In the genomic region with DNA sequence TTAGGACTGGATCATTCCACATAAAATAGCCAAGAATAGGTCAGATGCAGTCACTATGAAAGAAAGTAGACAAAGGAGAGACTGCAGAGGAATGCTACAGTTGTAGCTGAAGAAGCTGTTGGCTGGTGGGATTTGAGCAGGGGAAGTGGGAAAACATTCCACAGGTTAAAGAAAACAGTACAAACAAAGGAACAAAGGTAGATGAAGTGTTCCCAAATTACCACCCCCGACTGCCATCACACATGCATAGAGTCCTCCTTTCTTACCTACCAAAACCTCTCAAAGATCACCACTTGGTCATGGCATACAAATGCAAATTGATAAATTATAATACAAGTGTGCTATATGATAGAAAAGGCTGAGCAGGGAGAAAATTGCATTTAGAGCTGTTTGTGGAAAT, we compare ENCODE assay signal across 2 cellular contexts.
A peak's percentile ranks its signal among the peaks of the same experiment; 100 is the strongest.
TF ChIP-seq lines count a peak whose summit lies in the region.

No MANE protein-coding gene starts in this region.

TF ChIP-seq in SK-N-SH, 30 proteins besides CTCF, POLR2A, EP300 and RAD21 (continued from another document):
- TF ChIP-seq, protein P1, sequence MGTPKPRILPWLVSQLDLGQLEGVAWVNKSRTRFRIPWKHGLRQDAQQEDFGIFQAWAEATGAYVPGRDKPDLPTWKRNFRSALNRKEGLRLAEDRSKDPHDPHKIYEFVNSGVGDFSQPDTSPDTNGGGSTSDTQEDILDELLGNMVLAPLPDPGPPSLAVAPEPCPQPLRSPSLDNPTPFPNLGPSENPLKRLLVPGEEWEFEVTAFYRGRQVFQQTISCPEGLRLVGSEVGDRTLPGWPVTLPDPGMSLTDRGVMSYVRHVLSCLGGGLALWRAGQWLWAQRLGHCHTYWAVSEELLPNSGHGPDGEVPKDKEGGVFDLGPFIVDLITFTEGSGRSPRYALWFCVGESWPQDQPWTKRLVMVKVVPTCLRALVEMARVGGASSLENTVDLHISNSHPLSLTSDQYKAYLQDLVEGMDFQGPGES (IDR thresholded peaks at IDR 0.05; ENCODE audit: low read depth, low read length), result no peak
- TF ChIP-seq POLR2AphosphoS5 (IDR thresholded peaks at IDR 0.05; ENCODE audit: low read depth, low read length), result 0 out of 2 replicates have a peak, but pooled peaks have one; percentile 7
- TF ChIP-seq CHD2 (IDR thresholded peaks at IDR 0.05; ENCODE audit: low read length, partially characterized antibody), result no peak

TF ChIP-seq in SK-N-SH treated with all-trans-retinoic acid at 6 μM for 48 hours, 23 proteins besides CTCF, POLR2A, EP300 and RAD21 (continued from another document):
- TF ChIP-seq, protein P2, sequence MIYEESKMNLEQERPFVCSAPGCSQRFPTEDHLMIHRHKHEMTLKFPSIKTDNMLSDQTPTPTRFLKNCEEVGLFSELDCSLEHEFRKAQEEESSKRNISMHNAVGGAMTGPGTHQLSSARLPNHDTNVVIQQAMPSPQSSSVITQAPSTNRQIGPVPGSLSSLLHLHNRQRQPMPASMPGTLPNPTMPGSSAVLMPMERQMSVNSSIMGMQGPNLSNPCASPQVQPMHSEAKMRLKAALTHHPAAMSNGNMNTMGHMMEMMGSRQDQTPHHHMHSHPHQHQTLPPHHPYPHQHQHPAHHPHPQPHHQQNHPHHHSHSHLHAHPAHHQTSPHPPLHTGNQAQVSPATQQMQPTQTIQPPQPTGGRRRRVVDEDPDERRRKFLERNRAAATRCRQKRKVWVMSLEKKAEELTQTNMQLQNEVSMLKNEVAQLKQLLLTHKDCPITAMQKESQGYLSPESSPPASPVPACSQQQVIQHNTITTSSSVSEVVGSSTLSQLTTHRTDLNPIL (CRISPR knock-in tag; IDR thresholded peaks at IDR 0.05; ENCODE audit: low read depth), result no peak
- TF ChIP-seq, protein P3, sequence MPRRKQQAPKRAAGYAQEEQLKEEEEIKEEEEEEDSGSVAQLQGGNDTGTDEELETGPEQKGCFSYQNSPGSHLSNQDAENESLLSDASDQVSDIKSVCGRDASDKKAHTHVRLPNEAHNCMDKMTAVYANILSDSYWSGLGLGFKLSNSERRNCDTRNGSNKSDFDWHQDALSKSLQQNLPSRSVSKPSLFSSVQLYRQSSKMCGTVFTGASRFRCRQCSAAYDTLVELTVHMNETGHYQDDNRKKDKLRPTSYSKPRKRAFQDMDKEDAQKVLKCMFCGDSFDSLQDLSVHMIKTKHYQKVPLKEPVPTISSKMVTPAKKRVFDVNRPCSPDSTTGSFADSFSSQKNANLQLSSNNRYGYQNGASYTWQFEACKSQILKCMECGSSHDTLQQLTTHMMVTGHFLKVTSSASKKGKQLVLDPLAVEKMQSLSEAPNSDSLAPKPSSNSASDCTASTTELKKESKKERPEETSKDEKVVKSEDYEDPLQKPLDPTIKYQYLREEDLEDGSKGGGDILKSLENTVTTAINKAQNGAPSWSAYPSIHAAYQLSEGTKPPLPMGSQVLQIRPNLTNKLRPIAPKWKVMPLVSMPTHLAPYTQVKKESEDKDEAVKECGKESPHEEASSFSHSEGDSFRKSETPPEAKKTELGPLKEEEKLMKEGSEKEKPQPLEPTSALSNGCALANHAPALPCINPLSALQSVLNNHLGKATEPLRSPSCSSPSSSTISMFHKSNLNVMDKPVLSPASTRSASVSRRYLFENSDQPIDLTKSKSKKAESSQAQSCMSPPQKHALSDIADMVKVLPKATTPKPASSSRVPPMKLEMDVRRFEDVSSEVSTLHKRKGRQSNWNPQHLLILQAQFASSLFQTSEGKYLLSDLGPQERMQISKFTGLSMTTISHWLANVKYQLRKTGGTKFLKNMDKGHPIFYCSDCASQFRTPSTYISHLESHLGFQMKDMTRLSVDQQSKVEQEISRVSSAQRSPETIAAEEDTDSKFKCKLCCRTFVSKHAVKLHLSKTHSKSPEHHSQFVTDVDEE (CRISPR knock-in tag; IDR thresholded peaks at IDR 0.05), result no peak
- TF ChIP-seq PPARA (CRISPR knock-in tag; IDR thresholded peaks at IDR 0.05; ENCODE audit: borderline replicate concordance), result no peak
- no peak for TF ChIP-seq TOX (CRISPR knock-in tag; IDR thresholded peaks at IDR 0.05; ENCODE audit: borderline replicate concordance)
- no peak for TF ChIP-seq ESRRG (CRISPR knock-in tag; IDR thresholded peaks at IDR 0.05)
- TF ChIP-seq RARB (CRISPR knock-in tag; IDR thresholded peaks at IDR 0.05), result no peak
- TF ChIP-seq, protein P4, sequence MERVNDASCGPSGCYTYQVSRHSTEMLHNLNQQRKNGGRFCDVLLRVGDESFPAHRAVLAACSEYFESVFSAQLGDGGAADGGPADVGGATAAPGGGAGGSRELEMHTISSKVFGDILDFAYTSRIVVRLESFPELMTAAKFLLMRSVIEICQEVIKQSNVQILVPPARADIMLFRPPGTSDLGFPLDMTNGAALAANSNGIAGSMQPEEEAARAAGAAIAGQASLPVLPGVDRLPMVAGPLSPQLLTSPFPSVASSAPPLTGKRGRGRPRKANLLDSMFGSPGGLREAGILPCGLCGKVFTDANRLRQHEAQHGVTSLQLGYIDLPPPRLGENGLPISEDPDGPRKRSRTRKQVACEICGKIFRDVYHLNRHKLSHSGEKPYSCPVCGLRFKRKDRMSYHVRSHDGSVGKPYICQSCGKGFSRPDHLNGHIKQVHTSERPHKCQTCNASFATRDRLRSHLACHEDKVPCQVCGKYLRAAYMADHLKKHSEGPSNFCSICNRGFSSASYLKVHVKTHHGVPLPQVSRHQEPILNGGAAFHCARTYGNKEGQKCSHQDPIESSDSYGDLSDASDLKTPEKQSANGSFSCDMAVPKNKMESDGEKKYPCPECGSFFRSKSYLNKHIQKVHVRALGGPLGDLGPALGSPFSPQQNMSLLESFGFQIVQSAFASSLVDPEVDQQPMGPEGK (CRISPR knock-in tag; IDR thresholded peaks at IDR 0.05; ENCODE audit: borderline replicate concordance), result no peak
- no peak for TF ChIP-seq ZNF8 (CRISPR knock-in tag; IDR thresholded peaks at IDR 0.05)
- no peak for TF ChIP-seq OSR1 (CRISPR knock-in tag; IDR thresholded peaks at IDR 0.05)
- TF ChIP-seq ZNF70 (CRISPR knock-in tag; IDR thresholded peaks at IDR 0.05), result no peak
